In the genomic region with DNA sequence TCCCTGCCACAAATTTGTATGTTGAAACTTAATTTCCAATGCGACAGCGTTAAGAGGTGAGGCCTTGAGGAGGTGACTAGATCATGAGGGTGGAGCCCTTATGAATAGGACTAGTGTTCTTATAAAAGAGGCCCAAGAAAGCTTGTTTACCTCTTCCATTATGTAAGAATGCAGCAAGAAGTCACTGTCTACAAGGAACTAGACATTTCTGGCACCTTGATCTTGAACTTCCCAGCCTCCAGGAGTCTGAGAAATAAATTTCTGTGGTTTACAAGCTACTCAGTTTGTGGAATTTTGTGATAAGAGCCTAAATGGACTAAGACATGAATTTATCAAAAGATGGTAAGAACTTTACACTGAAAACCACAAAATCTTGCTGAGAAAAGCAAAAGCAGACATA, we compare ENCODE assay signal across 1 cellular context.
TF ChIP-seq lines count a peak whose summit lies in the region.

No MANE protein-coding gene starts in this region.

TF ChIP-seq in GM23338, 12 proteins besides CTCF, POLR2A, EP300 and RAD21 (continued from another document):
- no peak for TF ChIP-seq STAT1 (IDR thresholded peaks at IDR 0.05; ENCODE audit: unreplicated experiment)
- TF ChIP-seq EZH2phosphoT487 (IDR thresholded peaks at IDR 0.05; ENCODE audit: unreplicated experiment), result no peak
